24 cellular contexts compared by ENCODE assay signal in the genomic region with DNA sequence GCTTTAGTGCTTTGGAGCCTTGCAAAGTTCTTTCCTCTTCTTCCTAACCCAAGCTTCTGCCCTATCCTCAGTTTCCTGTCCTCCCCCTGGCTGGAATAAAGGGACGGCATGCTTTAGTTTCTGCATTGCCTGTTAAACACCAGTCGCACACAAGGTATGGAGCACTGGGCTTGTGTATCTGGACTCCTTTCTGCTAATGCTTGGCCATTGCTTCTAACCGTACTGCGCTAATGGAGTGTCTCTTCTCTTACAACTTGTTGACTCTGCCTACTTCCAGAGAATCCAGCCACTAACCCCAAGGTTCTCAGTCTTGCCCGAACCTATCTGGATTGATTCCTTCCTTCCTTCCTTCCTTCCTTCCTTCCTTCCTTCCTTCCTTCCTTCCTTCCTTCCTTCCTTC.
"Had no signal": no experiment of that assay in that cellular context is flagged by ENCODE, and none has a peak within 500 bp of the region (broad histone marks: within the 10 kb centered on the region; RNA-seq: fewer than 3 reads in every experiment).

No MANE protein-coding gene starts in this region.

- FAIRE-seq: HTR-8/SVneo, RCC 7860 had no signal

- H3K27me3 ChIP-seq: MG63, SJSA1 had no signal

- DNase-seq: Karpas-422, KG1, MG63, NCI-H1092, NCI-H1105 treated with DMSO at 0.1 percent for 48 hours, NCI-H1417 treated with DMSO at 0.1 percent for 48 hours, NCI-H146, NCI-H1694 treated with DMSO at 0.1 percent for 48 hours, NCI-H1930, NCI-H2081, NCI-H2107, NCI-H2227 treated with DMSO at 0.1 percent for 48 hours, NCI-H524 treated with DMSO at 0.1 percent for 48 hours, NCI-H69, NCI-H774, Right ventricle myocardium superior, RPMI8226, SIG-M5, SK-N-SH, SW 1271 had no signal

- H3K9me3 ChIP-seq: MG63, SJSA1, SK-N-SH had no signal

- H3K4me2 ChIP-seq: SK-N-SH had no signal

- H3K36me3 ChIP-seq: MG63, SJSA1 had no signal

- H3K4me3 ChIP-seq: MG63, SJSA1 had no signal

- H3K9ac ChIP-seq: SK-N-SH had no signal

- H3K27ac ChIP-seq: HL-60, SJSA1 had no signal
